ENCODE assay signal across 8 cellular contexts in genomic region chr11:86456075-86456939, GRCh38.
DNase-seq lines count a peak whose midpoint lies in the region; ATAC-seq and TF ChIP-seq lines count a peak whose summit lies in the region.

No MANE protein-coding gene starts in this region.

- H3K36me3 Mint-ChIP-seq in activated naive CD8-positive, alpha-beta T cell treated with anti-CD3 and anti-CD28 coated beads, Interleukin-2, amount 50 U/mL, for 24 hours (ENCODE audit: low read depth), result no peaks in the 10 kb centered on the region

- no peaks in the 10 kb centered on the region for H3K9me3 ChIP-seq in right atrium auricular region
- H3K9me3 ChIP-seq in sigmoid colon, result no peaks in the 10 kb centered on the region

- TF ChIP-seq POLR2A in sigmoid colon (IDR thresholded peaks at IDR 0.05), result no peak

- WGBS in sigmoid colon, 2 donors, result 16 to 23% methylated on average over 9 of the region's 9 CpGs

- no peak for TF ChIP-seq EP300 in sigmoid colon (IDR thresholded peaks at IDR 0.05)

- H3K4me1 ChIP-seq in right atrium auricular region (peaks cover 0 to 37% of the 10 kb centered on the region in 2 donors), sigmoid colon (peaks cover 0 to 29% (median 16%) of the 10 kb centered on the region in 4 donors)

- peaks cover 37% of the 10 kb centered on the region for H3K4me1 Mint-ChIP-seq in activated naive CD8-positive, alpha-beta T cell treated with anti-CD3 and anti-CD28 coated beads, Interleukin-2, amount 50 U/mL, for 24 hours

- peak overlapping the region in 1 of 2 donors; percentile 34 for H3K27ac ChIP-seq in right atrium auricular region
- peak overlapping the region in 1 of 4 donors; percentile 39 for H3K27ac ChIP-seq in sigmoid colon

- no peak overlapping the region for H3K27ac Mint-ChIP-seq in activated naive CD8-positive, alpha-beta T cell treated with anti-CD3 and anti-CD28 coated beads, Interleukin-2, amount 50 U/mL, for 24 hours

- DNase-seq in NCI-H1092 treated with DMSO at 0.1 percent for 48 hours (lab: John Stamatoyannopoulos, UW) (peak; percentile 76), SW480 (ENCODE audit: low spot score) (peak; percentile 75), right atrium auricular region (ENCODE audit: low spot score) (peak; percentile 94), sigmoid colon (peak; percentile 92)
- peak; percentile 88 for DNase-seq in activated naive CD8-positive, alpha-beta T cell treated with anti-CD3 and anti-CD28 coated beads, Interleukin-2, amount 50 U/mL, for 24 hours

- H3K36me3 ChIP-seq in right atrium auricular region (no peaks in the 10 kb centered on the region), sigmoid colon (no peaks in the 10 kb centered on the region)

- no peak overlapping the region for H3K4me3 Mint-ChIP-seq in activated naive CD8-positive, alpha-beta T cell treated with anti-CD3 and anti-CD28 coated beads, Interleukin-2, amount 50 U/mL, for 24 hours

- peaks cover 2% of the 10 kb centered on the region for H3K27me3 Mint-ChIP-seq in activated naive CD8-positive, alpha-beta T cell treated with anti-CD3 and anti-CD28 coated beads, Interleukin-2, amount 50 U/mL, for 24 hours

- peak; percentile 89 for TF ChIP-seq CTCF in GM12873 (IDR thresholded peaks at IDR 0.05; ENCODE audit: insufficient read depth, low read depth, low read length, missing control alignments)
- TF ChIP-seq CTCF in right atrium auricular region (IDR thresholded peaks at IDR 0.05), result peak; percentile 57 to 93
- TF ChIP-seq CTCF in sigmoid colon (IDR thresholded peaks at IDR 0.05), result peak; percentile 82 to 91 (median 88)

- intact Hi-C loops in sigmoid colon (cut with DNase I), result loop anchor here (1.0 to 10.0 kb wide), 6 partner anchors 118 to 838 kb away; partner anchors contain the start of gene ME3

- H3K27me3 ChIP-seq in right atrium auricular region (no peaks in the 10 kb centered on the region), sigmoid colon (no peaks in the 10 kb centered on the region)

- peak; percentile 78 for ATAC-seq in HG02571 (IDR thresholded peaks at IDR 0.05; ENCODE audit: unreplicated experiment)
- ATAC-seq in activated naive CD8-positive, alpha-beta T cell treated with anti-CD3 and anti-CD28 coated beads, Interleukin-2, amount 50 U/mL, for 24 hours, result peak; percentile 83
- ATAC-seq in GM19328 (IDR thresholded peaks at IDR 0.05; ENCODE audit: unreplicated experiment), result no peak

- H3K4me3 ChIP-seq in right atrium auricular region (no peak overlapping the region), sigmoid colon (no peak overlapping the region)

- no peaks in the 10 kb centered on the region for H3K9me3 Mint-ChIP-seq in activated naive CD8-positive, alpha-beta T cell treated with anti-CD3 and anti-CD28 coated beads, Interleukin-2, amount 50 U/mL, for 24 hours
